Comparison of ENCODE assay signal across 8 cellular contexts in genomic region chr21:26965567-26966359, GRCh38. TPM values are rescaled to one million over a fixed set of nuclear protein-coding genes. Genes with fewer than 3 reads are reported as not detected.
A peak's percentile ranks its signal among the peaks of the same experiment; 100 is the strongest.
DNase-seq lines count a peak whose midpoint lies in the region; ATAC-seq and TF ChIP-seq lines count a peak whose summit lies in the region.

No MANE protein-coding gene starts in this region.

- peak; percentile 86 for DNase-seq in H7
- DNase-seq in WTC11 (ENCODE audit: low spot score), result peak; percentile 85
- no peak for DNase-seq in iPS DF 6.9 (ENCODE audit: low read depth, low spot score)
- peak; percentile 84 for DNase-seq in sigmoid colon
- no peak for DNase-seq in foreskin melanocyte
- no peak for DNase-seq in germinal center (ENCODE audit: low spot score)
- DNase-seq in T-cell, result no peak

- intact Hi-C loops in sigmoid colon (cut with DNase I), result loop anchor here (5.0 kb wide), 1 partner anchor 737 kb away; no protein-coding TSS in a partner anchor

- peak overlapping the region; percentile 64 for H3K4me3 ChIP-seq in H7 (ENCODE audit: insufficient read depth, low read depth, low read length)
- peak overlapping the region; percentile 48; the same call in 1 of the 2 replicates for H3K4me3 ChIP-seq in iPS DF 6.9 (ENCODE audit: low read length)
- H3K4me3 ChIP-seq in sigmoid colon, result peak overlapping the region; percentile 43 to 61 (median 58)

- H3K36me3 ChIP-seq in H7 (replicated peaks; ENCODE audit: control insufficient read depth, insufficient read depth, low read length), result no peaks in the 10 kb centered on the region
- H3K36me3 ChIP-seq in iPS DF 6.9 (ENCODE audit: control insufficient read depth, insufficient read depth, low read length), result no peaks in the 10 kb centered on the region
- no peaks in the 10 kb centered on the region for H3K36me3 ChIP-seq in sigmoid colon

- H3K27ac Mint-ChIP-seq in WTC11, result no peak overlapping the region
- no peak overlapping the region for H3K27ac Mint-ChIP-seq in T-cell

- H3K4me3 Mint-ChIP-seq in WTC11 (peak overlapping the region; percentile 87), T-cell (no peak overlapping the region)

- peaks cover 49% of the 10 kb centered on the region for H3K27me3 Mint-ChIP-seq in WTC11 (ENCODE audit: low read depth)
- H3K27me3 Mint-ChIP-seq in T-cell, result peaks cover 24 to 42% of the 10 kb centered on the region in 2 donors

- no peaks in the 10 kb centered on the region for H3K4me1 ChIP-seq in iPS DF 6.9 (ENCODE audit: control insufficient read depth, insufficient read depth, low read length)
- H3K4me1 ChIP-seq in sigmoid colon, result peaks cover 0 to 33% (median 23%) of the 10 kb centered on the region in 4 donors

- TF ChIP-seq POLR2A in sigmoid colon (IDR thresholded peaks at IDR 0.05), result no peak

- peaks cover 39% of the 10 kb centered on the region for H3K27me3 ChIP-seq in H7 (ENCODE audit: control insufficient read depth, insufficient read depth, low read length)
- peaks cover 5% of the 10 kb centered on the region; the same call in 1 of the 2 replicates for H3K27me3 ChIP-seq in iPS DF 6.9 (ENCODE audit: control insufficient read depth, insufficient read depth, low read length)
- H3K27me3 ChIP-seq in sigmoid colon, result peaks cover 7 to 22% (median 14%) of the 10 kb centered on the region in 3 donors

- peak; percentile 59 for ATAC-seq in WTC11
- no peak for ATAC-seq in GM19455 (IDR thresholded peaks at IDR 0.05; ENCODE audit: unreplicated experiment)
- ATAC-seq in T-cell (replicated peaks in 1 of 4), result no peak

- no peak for TF ChIP-seq CTCF in WTC11 (IDR thresholded peaks at IDR 0.05)
- peak in 1 of 4 experiments; percentile 27 for TF ChIP-seq CTCF in sigmoid colon (IDR thresholded peaks at IDR 0.05)

- H3K4me1 Mint-ChIP-seq in WTC11 (peaks cover 44% of the 10 kb centered on the region), T-cell (peaks cover 0 to 3% (median 0%) of the 10 kb centered on the region in 3 donors)

- H3K27ac ChIP-seq in iPS DF 6.9 (ENCODE audit: low read length) (no peak overlapping the region), sigmoid colon (peak overlapping the region; percentile 70 to 83 (median 75))

- no peak for TF ChIP-seq EP300 in sigmoid colon (IDR thresholded peaks at IDR 0.05)

- H3K9me3 Mint-ChIP-seq in WTC11 (no peaks in the 10 kb centered on the region), T-cell (no peaks in the 10 kb centered on the region)

- no CpG with 5 or more reads among the region's 90 CpGs for WGBS in iPS DF 6.9 (ENCODE audit: insufficient coverage, insufficient read length)
- 4 to 13% methylated on average over 90 of the region's 90 CpGs for WGBS in sigmoid colon, 2 donors

- H3K9me3 ChIP-seq in iPS DF 6.9 (ENCODE audit: control insufficient read depth, insufficient read depth, low read length) (no peaks in the 10 kb centered on the region), sigmoid colon (no peaks in the 10 kb centered on the region)

- POLR2A ChIA-PET in WTC11 (lab: Charles Lee), result interaction anchor here (1.2 kb wide), 1 partner anchor 121 kb away, joined by 6 read pairs; the partner anchor contains the start of gene ADAMTS1
- POLR2A ChIA-PET in T-cell (lab: Charles Lee), result no interaction called here

- no peaks in the 10 kb centered on the region for H3K36me3 Mint-ChIP-seq in WTC11
- no peaks in the 10 kb centered on the region for H3K36me3 Mint-ChIP-seq in T-cell

- CTCF ChIA-PET in WTC11 (lab: Charles Lee) (interaction anchor here (0.6 to 1.5 kb wide), 16 partner anchors 9 to 736 kb away, joined by 3 to 12 read pairs (median 5); no protein-coding TSS in a partner anchor), T-cell (lab: Charles Lee) (interaction anchor here in 1 of 2 donors (0.6 kb wide), 1 partner anchor 14 kb away, joined by 5 read pairs; no protein-coding TSS in a partner anchor)

TF ChIP-seq in WTC11, 78 proteins besides CTCF, POLR2A, EP300 and RAD21 (continues in another document):
- 0 out of 2 replicates have a peak, but pooled peaks have one; percentile 21 for TF ChIP-seq CREB1 (CRISPR knock-in tag; IDR thresholded peaks at IDR 0.05)
- no peak for TF ChIP-seq ZNF396 (CRISPR knock-in tag; IDR thresholded peaks at IDR 0.05; ENCODE audit: borderline replicate concordance)
- no peak for TF ChIP-seq OVOL2 (CRISPR knock-in tag; IDR thresholded peaks at IDR 0.05; ENCODE audit: borderline replicate concordance)
- no peak for TF ChIP-seq NFE2L1 (CRISPR knock-in tag; IDR thresholded peaks at IDR 0.05)
- TF ChIP-seq ZNF423 (CRISPR knock-in tag; IDR thresholded peaks at IDR 0.05), result no peak
- TF ChIP-seq AFF4 (CRISPR knock-in tag; IDR thresholded peaks at IDR 0.05; ENCODE audit: borderline replicate concordance), result 0 out of 2 replicates have a peak, but pooled peaks have one; percentile 38
- no peak for TF ChIP-seq ATF2 (CRISPR knock-in tag; IDR thresholded peaks at IDR 0.05; ENCODE audit: borderline replicate concordance, low read depth)
- TF ChIP-seq E2F5 (CRISPR knock-in tag; IDR thresholded peaks at IDR 0.05), result peak; percentile 77
- TF ChIP-seq NFYB (CRISPR knock-in tag; conservative IDR thresholded peaks at IDR 0.05; ENCODE audit: low read depth), result no peak
- TF ChIP-seq IRF2 (CRISPR knock-in tag; IDR thresholded peaks at IDR 0.05; ENCODE audit: borderline replicate concordance, low read depth), result no peak
- no peak for TF ChIP-seq ATF1 (CRISPR knock-in tag; IDR thresholded peaks at IDR 0.05)
- no peak for TF ChIP-seq MLX (CRISPR knock-in tag; IDR thresholded peaks at IDR 0.05)
- TF ChIP-seq ZNF121 (CRISPR knock-in tag; IDR thresholded peaks at IDR 0.05), result no peak
- no peak for TF ChIP-seq MXD4 (CRISPR knock-in tag; IDR thresholded peaks at IDR 0.05; ENCODE audit: borderline replicate concordance)

RNA-seq across cellular contexts. Expression of gene ADAMTS5, which starts 1.1 kb away (rescaled TPM):
- 0.52 and 1.5 TPM in 2 replicates for total RNA-seq in H7 (2014; rRNA removed; shearing (Covaris generic))
- 0.57 to 1.6 TPM (median 0.64 TPM) in 3 replicates for total RNA-seq in WTC11 (2021)
- total RNA-seq in sigmoid colon, result 10 to 100 TPM in 3 of 4 donors, 1 to 10 TPM in 1; 5.6 to 20.3 (median 16.7) TPM
- polyA plus RNA-seq in sigmoid colon, result 1 to 10 TPM in 2 of 3 donors, under 1 TPM in 1; 0.46 to 6.0 (median 1.1) TPM
- total RNA-seq in T-cell, result under 1 TPM in 1 of 5 donors, not detected in 4; 0.03 TPM

Comparison
In these comparisons a context has a peak if more than half of its experiments do, and no peak if none do; other contexts are left out.
1. DNase-seq: peak in H7 (single experiment), WTC11 (single experiment) and sigmoid colon (single experiment); none in iPS DF 6.9 (single experiment), foreskin melanocyte (single experiment), germinal center (single experiment) and T-cell (0 of 34).
2. Peak in every context shown above with its lines, with median percentiles within 50 percentile points of each other: H3K4me3 ChIP-seq.